Comparison of ENCODE assay signal across 11 cellular contexts in the genomic region with DNA sequence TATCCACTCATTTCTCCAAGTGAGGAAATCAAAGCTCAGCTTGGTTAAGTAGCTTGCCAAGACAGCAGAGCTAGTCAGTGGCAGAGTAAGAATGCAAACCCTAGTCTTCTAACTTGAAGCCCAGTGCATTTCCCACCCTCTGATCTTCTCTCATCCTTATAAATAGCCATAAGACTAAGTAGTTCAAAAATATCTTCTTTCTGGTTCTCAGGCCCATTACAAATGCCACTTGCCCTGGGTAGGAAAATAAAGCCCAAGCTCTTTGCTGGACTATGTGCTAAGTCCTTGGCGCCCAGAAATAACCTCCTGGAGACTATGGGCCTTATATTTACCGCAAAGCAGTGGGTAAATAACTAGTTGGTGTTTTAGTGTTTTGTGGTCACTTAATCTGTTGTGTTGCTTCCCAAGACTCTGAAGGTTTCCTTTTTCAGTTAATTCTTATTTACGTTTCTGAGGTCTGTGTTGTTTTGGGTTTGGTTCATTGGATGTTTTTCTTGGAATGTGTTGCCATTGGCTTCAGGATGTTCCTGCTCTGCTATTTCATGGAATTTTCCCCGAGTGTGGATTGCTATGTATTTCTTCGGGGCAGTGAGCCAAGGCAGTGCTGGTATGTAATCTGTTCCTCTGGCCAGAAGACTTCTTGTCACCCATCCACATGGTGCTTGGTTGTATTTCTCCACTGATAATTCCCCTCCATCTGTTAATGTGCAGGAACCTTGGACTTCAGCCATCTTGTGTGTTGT.
DNase-seq lines count a peak whose midpoint lies in the region; ATAC-seq lines count a peak whose summit lies in the region.
"Had no signal": no experiment of that assay in that cellular context is flagged by ENCODE, and none has a peak within 500 bp of the region (broad histone marks: within the 10 kb centered on the region; RNA-seq: fewer than 3 reads in every experiment).

No MANE protein-coding gene starts in this region.

- no peak overlapping the region for H3K4me3 Mint-ChIP-seq in naive thymus-derived CD8-positive, alpha-beta T cell

- ATAC-seq in naive thymus-derived CD8-positive, alpha-beta T cell, result no peak

- no peaks in the 10 kb centered on the region for H3K36me3 Mint-ChIP-seq in naive thymus-derived CD8-positive, alpha-beta T cell
- H3K36me3 Mint-ChIP-seq: brain had no signal

- no peaks in the 10 kb centered on the region for H3K27me3 ChIP-seq in layer of hippocampus (ENCODE audit: control insufficient read depth, insufficient read depth, low read length)

- H3K4me1 Mint-ChIP-seq in naive thymus-derived CD8-positive, alpha-beta T cell, result no peaks in the 10 kb centered on the region

- DNase-seq in H4 (ENCODE audit: low spot score), result peak; percentile 85
- peak; percentile 91 to 96 for DNase-seq in cerebellar nuclear complex (lab: John Stamatoyannopoulos, UW)
- DNase-seq in smooth muscle cell of the brain vasculature (ENCODE audit: low read depth, low spot score), result peak; percentile 78
- DNase-seq in activated T-cell treated with anti-CD3 and anti-CD28 coated beads, Interleukin-2, amount 50 U/mL, for 48 hours, result no peak
- DNase-seq in naive thymus-derived CD8-positive, alpha-beta T cell, result no peak
- no peak for DNase-seq in DMS53 treated with DMSO at 0.1 percent for 48 hours (lab: John Stamatoyannopoulos, UW; ENCODE audit: unreplicated experiment)
- DNase-seq in DMS153 treated with DMSO at 0.1 percent for 48 hours (lab: John Stamatoyannopoulos, UW; ENCODE audit: unreplicated experiment), result no peak
- DNase-seq: posterior cingulate gyrus had no signal

- POLR2A ChIA-PET in naive thymus-derived CD8-positive, alpha-beta T cell (lab: Charles Lee), result no interaction called here

- no peak overlapping the region for H3K27ac Mint-ChIP-seq in naive thymus-derived CD8-positive, alpha-beta T cell

- no peaks in the 10 kb centered on the region for H3K27me3 Mint-ChIP-seq in naive thymus-derived CD8-positive, alpha-beta T cell
- H3K27me3 Mint-ChIP-seq: brain had no signal

- peak overlapping the region; percentile 14 for H3K27ac ChIP-seq in layer of hippocampus (ENCODE audit: low read depth, low read length)
- H3K27ac ChIP-seq: SK-N-MC had no signal

- peaks cover 0 to 10% (median 3%) of the 10 kb centered on the region in 9 donors for H3K9me3 Mint-ChIP-seq in naive thymus-derived CD8-positive, alpha-beta T cell

Comparison
In these comparisons a context has a peak if more than half of its experiments do, and no peak if none do; other contexts are left out.
1. DNase-seq: peak in H4 (single experiment), cerebellar nuclear complex (2 of 2) and smooth muscle cell of the brain vasculature (single experiment); none in activated T-cell treated with anti-CD3 and anti-CD28 coated beads, Interleukin-2, amount 50 U/mL, for 48 hours (0 of 2), naive thymus-derived CD8-positive, alpha-beta T cell (0 of 10), DMS53 treated with DMSO at 0.1 percent for 48 hours (single experiment) and DMS153 treated with DMSO at 0.1 percent for 48 hours (single experiment).